ENCODE assay signal across 8 cellular contexts in genomic region chr19:18304496-18305312, GRCh38. TPM values are rescaled to one million over a fixed set of nuclear protein-coding genes. Genes with fewer than 3 reads are reported as not detected.
A peak's percentile ranks its signal among the peaks of the same experiment; 100 is the strongest.
DNase-seq lines count a peak whose midpoint lies in the region; FAIRE-seq and TF ChIP-seq lines count a peak whose summit lies in the region.

No MANE protein-coding gene starts in this region.

- H3K4me2 ChIP-seq in hepatocyte: peak overlapping the region; percentile 69

- H3K36me3 ChIP-seq in ascending aorta: peaks cover 3 to 5% of the 10 kb centered on the region in 2 donors
- H3K36me3 ChIP-seq in hepatocyte (replicated peaks; ENCODE audit: insufficient read depth, low read depth): no peaks in the 10 kb centered on the region
- H3K36me3 ChIP-seq in rectal smooth muscle tissue (ENCODE audit: control insufficient read depth, insufficient read depth, low read length): no peaks in the 10 kb centered on the region
- peaks cover 0 to 8% of the 10 kb centered on the region in 2 donors for H3K36me3 ChIP-seq in vagina

- H3K4me1 ChIP-seq in ascending aorta (peaks cover 41 to 77% of the 10 kb centered on the region in 2 donors), hepatocyte (ENCODE audit: insufficient read depth) (peaks cover 25% of the 10 kb centered on the region), rectal smooth muscle tissue (ENCODE audit: control insufficient read depth, insufficient read depth, low read length) (peaks cover 25% of the 10 kb centered on the region), vagina (peaks cover 64% of the 10 kb centered on the region)

- WGBS in hepatocyte (ENCODE audit: low lambda C conversion rate, missing lambda C conversion rate): 6% methylated on average over 28 of the region's 29 CpGs

- TF ChIP-seq CTCF in ascending aorta (IDR thresholded peaks at IDR 0.05) (no peak), hepatocyte (IDR thresholded peaks at IDR 0.05; ENCODE audit: poor library complexity) (no peak), vagina (IDR thresholded peaks at IDR 0.05) (no peak)

- H2AFZ ChIP-seq in hepatocyte: peak overlapping the region; percentile 5

- no peaks in the 10 kb centered on the region for H3K9me3 ChIP-seq in ascending aorta
- H3K9me3 ChIP-seq in hepatocyte (ENCODE audit: low read depth): no peaks in the 10 kb centered on the region
- H3K9me3 ChIP-seq in vagina: no peaks in the 10 kb centered on the region

- peak; percentile 85 for FAIRE-seq in GM12892 (lab: Jason Lieb, UNC)

- H4K20me1 ChIP-seq in hepatocyte (ENCODE audit: insufficient read depth, poor library complexity, severe bottlenecking): no peaks in the 10 kb centered on the region

- no peaks in the 10 kb centered on the region for H3K9me2 ChIP-seq in hepatocyte (replicated peaks; ENCODE audit: insufficient read depth)

- intact Hi-C loops in ascending aorta (cut with DNase I) (loop anchor here (1.0 kb wide), 2 partner anchors 12 to 19 kb away; partner anchors contain the start of gene LSM4), vagina (cut with DNase I) (loop anchor here (2.0 kb wide), 1 partner anchor 24 kb away; the partner anchor contains the start of gene JUND)

- H3K27me3 ChIP-seq in ascending aorta: no peaks in the 10 kb centered on the region
- no peaks in the 10 kb centered on the region for H3K27me3 ChIP-seq in hepatocyte
- no peaks in the 10 kb centered on the region for H3K27me3 ChIP-seq in rectal smooth muscle tissue (ENCODE audit: control insufficient read depth, insufficient read depth, low read length)
- no peaks in the 10 kb centered on the region for H3K27me3 ChIP-seq in vagina

- H3K79me2 ChIP-seq in hepatocyte: no peaks in the 10 kb centered on the region

- H3K4me3 ChIP-seq in ascending aorta (peak overlapping the region; percentile 60), hepatocyte (no peak overlapping the region), rectal smooth muscle tissue (ENCODE audit: low read length) (peak overlapping the region; percentile 64), vagina (peak overlapping the region; percentile 41 to 45)

- peak; percentile 87 for DNase-seq in GM12892 (ENCODE audit: insufficient read length)
- DNase-seq in HT1080 (ENCODE audit: low read depth): peak; percentile 79
- peak; percentile 78 for DNase-seq in T-helper 22 cell (ENCODE audit: low read depth)
- peak; percentile 83 to 97 for DNase-seq in ascending aorta (ENCODE audit: low spot score in 2 of 2)
- DNase-seq in hepatocyte (ENCODE audit: low spot score): peak; percentile 94
- DNase-seq in vagina (ENCODE audit: extremely low spot score in 2 of 2): no peak
- DNase-seq in NCI-H2081 (lab: John Stamatoyannopoulos, UW): no peak

- peak overlapping the region; percentile 50 for H3K9ac ChIP-seq in rectal smooth muscle tissue (ENCODE audit: low read length)

- peak; percentile 78; the same call in 1 of the 2 replicates for TF ChIP-seq POLR2A in GM12892 (IDR thresholded peaks at IDR 0.05; ENCODE audit: low read depth, low read length)
- TF ChIP-seq POLR2A in vagina (IDR thresholded peaks at IDR 0.05): peak in 1 of 2 donors; percentile 74

- H3K27ac ChIP-seq in ascending aorta: peak overlapping the region; percentile 98 to 100
- peak overlapping the region; percentile 99 for H3K27ac ChIP-seq in hepatocyte
- peak overlapping the region; percentile 99 for H3K27ac ChIP-seq in rectal smooth muscle tissue (ENCODE audit: low read depth, low read length)
- H3K27ac ChIP-seq in vagina: peak overlapping the region; percentile 98

RNA-seq across cellular contexts. Expression of gene LSM4, which starts 18.2 kb away (rescaled TPM):
- polyA plus RNA-seq in GM12892 (2012; ENCODE audit: missing spikeins): 105 TPM
- 456 and 535 TPM in 2 replicates for total RNA-seq in HT1080 (2014; rRNA removed; shearing (Covaris generic))
- 296 and 419 TPM in 2 replicates for polyA plus RNA-seq in HT1080 (2015; cell fraction: cytosol; rRNA removed)
- polyA plus RNA-seq in HT1080 (2015; cell fraction: nucleus; rRNA removed): 97.6 and 115 TPM in 2 replicates
- total RNA-seq in ascending aorta (62.5 TPM), hepatocyte (185 and 202 TPM in 2 replicates), vagina (54.3 TPM)
- 218 and 226 TPM in 2 replicates for polyA plus RNA-seq in hepatocyte

RNA-seq across cellular contexts. Expression of gene JUND, which starts 23.3 kb away (rescaled TPM):
- polyA plus RNA-seq in GM12892 (2012; ENCODE audit: missing spikeins): 6.8 TPM
- total RNA-seq in HT1080 (2014; rRNA removed; shearing (Covaris generic)): 55.4 and 64.5 TPM in 2 replicates
- polyA plus RNA-seq in HT1080 (2015; cell fraction: cytosol; rRNA removed): 98.9 and 105 TPM in 2 replicates
- 39.1 and 39.4 TPM in 2 replicates for polyA plus RNA-seq in HT1080 (2015; cell fraction: nucleus; rRNA removed)
- 3,570 TPM for total RNA-seq in ascending aorta
- total RNA-seq in hepatocyte: 307 and 379 TPM in 2 replicates
- polyA plus RNA-seq in hepatocyte: 698 and 768 TPM in 2 replicates
- total RNA-seq in vagina: 531 TPM

RNA-seq across cellular contexts. Expression of gene IQCN, which starts 30.5 kb away (rescaled TPM):
- polyA plus RNA-seq in GM12892 (2012; ENCODE audit: missing spikeins): 0.68 TPM
- total RNA-seq in HT1080 (2014; rRNA removed; shearing (Covaris generic)): not detected in 2 replicates
- polyA plus RNA-seq in HT1080 (2015; cell fraction: cytosol; rRNA removed): not detected in 2 replicates
- 0.15 TPM in 1 of 2 replicates, not detected in the other for polyA plus RNA-seq in HT1080 (2015; cell fraction: nucleus; rRNA removed)
- total RNA-seq in ascending aorta (51.2 TPM), hepatocyte (3.7 and 3.9 TPM in 2 replicates), vagina (4.4 TPM)
- polyA plus RNA-seq in hepatocyte: 1.5 and 2.3 TPM in 2 replicates

RNA-seq across cellular contexts. Expression of gene PGPEP1, which starts 35.7 kb away (rescaled TPM):
- polyA plus RNA-seq in GM12892 (2012; ENCODE audit: missing spikeins): 16.7 TPM
- total RNA-seq in HT1080 (2014; rRNA removed; shearing (Covaris generic)): 9.1 and 20.9 TPM in 2 replicates
- 8.5 and 9.1 TPM in 2 replicates for polyA plus RNA-seq in HT1080 (2015; cell fraction: cytosol; rRNA removed)
- 19.4 and 21.4 TPM in 2 replicates for polyA plus RNA-seq in HT1080 (2015; cell fraction: nucleus; rRNA removed)
- total RNA-seq in ascending aorta (14.8 TPM), hepatocyte (35.0 and 36.1 TPM in 2 replicates), vagina (27.5 TPM)
- 24.8 and 26.8 TPM in 2 replicates for polyA plus RNA-seq in hepatocyte

Comparison
In these comparisons a context has a peak if more than half of its experiments do, and no peak if none do; other contexts are left out.
1. DNase-seq: peak in GM12892 (single experiment), HT1080 (single experiment), T-helper 22 cell (single experiment), ascending aorta (2 of 2) and hepatocyte (single experiment); none in vagina (0 of 2) and NCI-H2081 (0 of 2).
2. Peak in every context shown above with its lines, with median percentiles within 50 percentile points of each other: H3K27ac ChIP-seq.